ENCODE assay signal across 12 cellular contexts in the genomic region with DNA sequence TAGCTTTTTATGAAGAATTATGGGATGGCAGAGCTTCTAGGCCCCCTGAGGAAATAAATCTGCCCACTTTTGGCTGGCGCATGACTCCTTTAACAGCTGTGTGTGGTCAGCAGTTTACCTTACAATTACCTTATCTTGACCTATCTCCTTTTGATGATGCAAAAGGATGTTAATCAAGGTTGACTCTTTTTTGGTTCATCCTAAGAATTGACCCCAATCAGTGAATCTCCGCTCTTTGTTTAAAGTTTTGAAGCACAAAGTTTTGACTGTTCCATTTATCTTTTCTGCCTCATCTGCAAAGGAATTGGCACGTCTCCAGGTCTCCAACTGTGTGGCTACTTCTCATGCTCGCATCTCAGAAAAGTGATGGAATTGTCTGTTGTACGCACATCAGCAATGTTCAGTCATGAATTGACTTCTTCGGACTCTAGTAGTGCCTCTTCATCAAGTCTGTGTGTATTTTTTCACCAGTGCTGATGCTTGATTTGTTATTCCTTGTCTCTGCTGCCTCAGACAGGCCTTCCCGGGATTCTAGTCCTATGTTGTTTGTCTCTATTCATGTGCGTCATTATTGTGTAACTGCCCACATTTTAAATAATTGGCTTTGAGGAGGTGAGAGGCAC.
DNase-seq lines count a peak whose midpoint lies in the region; ATAC-seq, FAIRE-seq and TF ChIP-seq lines count a peak whose summit lies in the region.
"Had no signal": no experiment of that assay in that cellular context is flagged by ENCODE, and none has a peak within 500 bp of the region (broad histone marks: within the 10 kb centered on the region; RNA-seq: fewer than 3 reads in every experiment).

No MANE protein-coding gene starts in this region.

- CTCF ChIA-PET in AG04450 (lab: Charles Lee): interaction anchor here (2.9 kb wide), 1 partner anchor 422 kb away, joined by 8 read pairs; no protein-coding TSS in a partner anchor

- no peak overlapping the region for H3K4me3 Mint-ChIP-seq in memory B cell
- H3K4me3 Mint-ChIP-seq: activated T-cell treated with anti-CD3 and anti-CD28 coated beads, Interleukin-2, amount 50 U/mL, for 4 hours had no signal

- intact Hi-C loops in sigmoid colon (cut with DNase I): no loop called here

- no peaks in the 10 kb centered on the region for H3K36me3 ChIP-seq in sigmoid colon

- H3K27ac ChIP-seq in AG04450 (ENCODE audit: low read depth, low read length): peak overlapping the region; percentile 57
- no peak overlapping the region for H3K27ac ChIP-seq in sigmoid colon
- H3K27ac ChIP-seq: KMS-11 had no signal

- H3K27me3 ChIP-seq in AG04450 (ENCODE audit: control insufficient read depth, insufficient read depth, low read length) (no peaks in the 10 kb centered on the region), sigmoid colon (no peaks in the 10 kb centered on the region)

- peaks cover 8% of the 10 kb centered on the region for H3K36me3 Mint-ChIP-seq in memory B cell

- no peak for TF ChIP-seq CTCF in AG04450 (IDR thresholded peaks at IDR 0.05; ENCODE audit: low read depth, low read length)
- TF ChIP-seq CTCF in sigmoid colon (IDR thresholded peaks at IDR 0.05): no peak

- H3K27ac Mint-ChIP-seq in memory B cell: peak overlapping the region; percentile 88

- no peak overlapping the region for H3K4me3 ChIP-seq in AG04450 (ENCODE audit: low read depth, low read length)
- no peak overlapping the region for H3K4me3 ChIP-seq in sigmoid colon

- DNase-seq in AG04450 (ENCODE audit: low read depth, low spot score) (peak; percentile 90), HTR-8/SVneo (ENCODE audit: insufficient read length, low spot score) (no peak), astrocyte of the hippocampus (ENCODE audit: low read depth, low spot score) (peak; percentile 64), memory B cell (ENCODE audit: low spot score in 2 of 2) (no peak), sigmoid colon (no peak)
- DNase-seq in stimulated activated CD4-positive, alpha-beta T cell treated with anti-CD3 and anti-CD28 coated beads, Interleukin-4, amount 100 ng/mL, for 1 hour: no peak
- DNase-seq: activated T-cell treated with anti-CD3 and anti-CD28 coated beads, Interleukin-2, amount 50 U/mL, for 4 hours; NCI-H510A treated with DMSO at 0.1 percent for 48 hours; stimulated activated CD4-positive, alpha-beta T cell treated with anti-CD3 and anti-CD28 coated beads, Interleukin-4, amount 100 ng/mL, for 4 hours had no signal

- peaks cover 17% of the 10 kb centered on the region for H3K4me1 Mint-ChIP-seq in memory B cell

- TF ChIP-seq EP300 in sigmoid colon (IDR thresholded peaks at IDR 0.05): no peak

- H3K9me3 Mint-ChIP-seq in memory B cell: peaks cover 14% of the 10 kb centered on the region

- TF ChIP-seq POLR2A in sigmoid colon (IDR thresholded peaks at IDR 0.05): no peak

- H3K9me3 ChIP-seq in AG04450 (ENCODE audit: control insufficient read depth, insufficient read depth, low read length) (no peaks in the 10 kb centered on the region), sigmoid colon (no peaks in the 10 kb centered on the region)

- no peaks in the 10 kb centered on the region for H3K27me3 Mint-ChIP-seq in memory B cell

- POLR2A ChIA-PET in AG04450 (lab: Yijun Ruan, JAX): interaction anchor here (0.6 to 2.7 kb wide), 3 partner anchors 155 to 180 kb away, joined by 5 to 24 read pairs (median 5); no protein-coding TSS in a partner anchor

- no peak for ATAC-seq in memory B cell (ENCODE audit: low read depth)
- no peak for ATAC-seq in HG03196 (IDR thresholded peaks at IDR 0.05; ENCODE audit: unreplicated experiment)
- no peak for ATAC-seq in HG02885 (IDR thresholded peaks at IDR 0.05; ENCODE audit: poor library complexity, unreplicated experiment)
- ATAC-seq: activated T-cell treated with anti-CD3 and anti-CD28 coated beads, Interleukin-2, amount 50 U/mL, for 4 hours had no signal

- WGBS in sigmoid colon, 2 donors: 82 to 86% methylated on average over 8 of the region's 8 CpGs

- peak; percentile 23 for FAIRE-seq in HTR-8/SVneo (lab: Jason Lieb, UNC)

- H3K4me1 ChIP-seq in sigmoid colon: peaks cover 0 to 20% (median 14%) of the 10 kb centered on the region in 4 donors

Comparison
In these comparisons a context has a peak if more than half of its experiments do, and no peak if none do; other contexts are left out.
1. DNase-seq: peak in AG04450 (single experiment) and astrocyte of the hippocampus (single experiment); none in HTR-8/SVneo (single experiment), memory B cell (0 of 2), sigmoid colon (single experiment) and stimulated activated CD4-positive, alpha-beta T cell treated with anti-CD3 and anti-CD28 coated beads, Interleukin-4, amount 100 ng/mL, for 1 hour (single experiment).